Comparison of ENCODE assay signal across 31 cellular contexts in the genomic region with DNA sequence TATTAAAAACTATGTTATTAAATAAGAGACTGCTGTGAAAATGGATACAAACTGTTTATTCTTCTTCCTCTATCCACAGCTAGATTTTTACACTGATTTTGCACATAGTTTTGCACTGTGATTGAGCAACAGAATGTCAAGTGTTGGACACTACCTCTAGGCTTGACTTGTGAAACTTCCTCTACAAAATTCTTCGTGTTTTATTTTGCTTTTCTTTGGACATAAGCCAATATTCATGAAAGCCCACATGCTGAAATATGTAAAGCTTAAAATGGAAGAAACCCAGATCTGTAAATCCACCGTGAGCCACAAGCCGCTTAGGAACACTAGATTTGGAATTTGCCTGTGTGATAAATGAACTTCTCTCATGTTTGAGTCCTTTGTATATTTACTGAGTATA.
"Had no signal": no experiment of that assay in that cellular context is flagged by ENCODE, and none has a peak within 500 bp of the region (broad histone marks: within the 10 kb centered on the region; RNA-seq: fewer than 3 reads in every experiment).

No MANE protein-coding gene starts in this region.

- FAIRE-seq: endometrium, endothelial cell of umbilical vein had no signal

- H3K4me1 ChIP-seq: body of pancreas, colonic mucosa, esophagus squamous epithelium had no signal

- H3K27me3 ChIP-seq: body of pancreas, colonic mucosa, esophagus squamous epithelium had no signal

- H3K4me3 ChIP-seq: body of pancreas, colonic mucosa, esophagus squamous epithelium had no signal

- H3K4me1 Mint-ChIP-seq: activated CD4-positive, alpha-beta T cell treated with anti-CD3 and anti-CD28 coated beads for 36 hours; activated CD4-positive, alpha-beta T cell treated with anti-CD3 and anti-CD28 coated beads, Interleukin-2, amount 10 ng/mL, durations not matched to agents 24 days and 14 days; activated CD8-positive, alpha-beta memory T cell treated with anti-CD3 and anti-CD28 coated beads, Interleukin-2, amount 10 ng/mL, durations not matched to agents 7 days and 5 days; T-helper 17 cell had no signal

- H3K27ac ChIP-seq: body of pancreas, colonic mucosa, epithelial cell of prostate, esophagus squamous epithelium had no signal

- H3K36me3 Mint-ChIP-seq: activated CD4-positive, alpha-beta memory T cell treated with anti-CD3 and anti-CD28 coated beads for 36 hours; activated CD8-positive, alpha-beta memory T cell treated with anti-CD3 and anti-CD28 coated beads, Interleukin-2, amount 10 ng/mL, durations not matched to agents 7 days and 5 days; activated naive CD8-positive, alpha-beta T cell had no signal

- H3K9me3 ChIP-seq: body of pancreas, colonic mucosa, esophagus squamous epithelium had no signal

- ATAC-seq: activated CD4-positive, alpha-beta T cell treated with anti-CD3 and anti-CD28 coated beads for 36 hours; activated CD8-positive, alpha-beta memory T cell treated with anti-CD3 and anti-CD28 coated beads, Interleukin-2, amount 10 ng/mL, durations not matched to agents 7 days and 5 days; activated CD8-positive, alpha-beta T cell treated with anti-CD3 and anti-CD28 coated beads, Interleukin-2, amount 10 ng/mL, durations not matched to agents 7 days and 5 days; body of pancreas; T-helper 17 cell had no signal

- H3K27ac Mint-ChIP-seq: activated CD4-positive, alpha-beta memory T cell treated with anti-CD3 and anti-CD28 coated beads for 36 hours; activated CD4-positive, alpha-beta T cell treated with anti-CD3 and anti-CD28 coated beads for 36 hours; activated CD4-positive, alpha-beta T cell treated with anti-CD3 and anti-CD28 coated beads, Interleukin-2, amount 10 ng/mL, durations not matched to agents 24 days and 14 days; activated CD8-positive, alpha-beta memory T cell treated with anti-CD3 and anti-CD28 coated beads, Interleukin-2, amount 10 ng/mL, durations not matched to agents 7 days and 5 days; activated CD8-positive, alpha-beta T cell treated with anti-CD3 and anti-CD28 coated beads, Interleukin-2, amount 10 ng/mL, durations not matched to agents 7 days and 5 days; activated naive CD8-positive, alpha-beta T cell; activated T-helper 1 cell treated with anti-CD3 and anti-CD28 coated beads, Interleukin-12 subunit alpha, Interleukin-12 subunit beta, Interleukin-2, Interleukin-4 antibody, amounts not matched to agents 30 ng/mL and 10 ng/mL and 1 ng/mL, durations not matched to agents 14 hours and 24 hours and 36 hours; T-helper 17 cell; T-helper 2 cell treated with Interferon-gamma antibody and Interleukin-4, amounts not matched to agents 5 μg/mL and 100 μg/mL, for 36 hours had no signal

- H3K36me3 ChIP-seq: colonic mucosa, esophagus squamous epithelium had no signal

- H3K27me3 Mint-ChIP-seq: activated CD4-positive, alpha-beta memory T cell treated with anti-CD3 and anti-CD28 coated beads for 36 hours; activated CD4-positive, alpha-beta T cell treated with anti-CD3 and anti-CD28 coated beads for 36 hours; activated CD4-positive, alpha-beta T cell treated with anti-CD3 and anti-CD28 coated beads, Interleukin-2, amount 10 ng/mL, durations not matched to agents 24 days and 14 days; activated CD8-positive, alpha-beta memory T cell treated with anti-CD3 and anti-CD28 coated beads, Interleukin-2, amount 10 ng/mL, durations not matched to agents 7 days and 5 days; activated naive CD8-positive, alpha-beta T cell; T-helper 17 cell had no signal

- DNase-seq: activated CD4-positive, alpha-beta memory T cell treated with anti-CD3 and anti-CD28 coated beads for 36 hours; activated CD4-positive, alpha-beta T cell treated with anti-CD3 and anti-CD28 coated beads for 36 hours; activated CD4-positive, alpha-beta T cell treated with anti-CD3 and anti-CD28 coated beads, Interleukin-2, amount 10 ng/mL, durations not matched to agents 24 days and 14 days; activated CD4-positive, CD25-positive, alpha-beta regulatory T cell; activated CD4-positive, CD25-positive, alpha-beta regulatory T cell treated with anti-CD3 and anti-CD28 coated beads, Interleukin-2, amount 50 U/mL, for 72 hours; activated CD8-positive, alpha-beta memory T cell treated with anti-CD3 and anti-CD28 coated beads, Interleukin-2, amount 10 ng/mL, durations not matched to agents 7 days and 5 days; activated CD8-positive, alpha-beta memory T cell treated with anti-CD3 and anti-CD28 coated beads, Interleukin-2, amount 50 U/mL, for 4 hours; activated CD8-positive, alpha-beta T cell treated with anti-CD3 and anti-CD28 coated beads, Interleukin-2, amount 10 ng/mL, durations not matched to agents 7 days and 5 days; activated gamma-delta T cell; activated naive CD4-positive, alpha-beta T cell treated with anti-CD3 and anti-CD28 coated beads, Interleukin-2, amount 50 U/mL, for 16 hours; activated naive CD4-positive, alpha-beta T cell treated with Interleukin-2 at 50 U/mL for 16 hours; activated T-cell treated with anti-CD3 and anti-CD28 coated beads, Interleukin-2, amount 50 U/mL, for 1 hour; activated T-cell treated with anti-CD3 and anti-CD28 coated beads, Interleukin-2, amount 50 U/mL, for 48 hours; amygdala; aorta; body of pancreas; caudate nucleus; colonic mucosa; effector CD8-positive, alpha-beta T cell; esophagus squamous epithelium; foreskin melanocyte; head of caudate nucleus; T-helper 1 cell; T-helper 17 cell; T1000 had no signal

- H3K4me3 Mint-ChIP-seq: activated CD4-positive, alpha-beta memory T cell treated with anti-CD3 and anti-CD28 coated beads for 36 hours; activated CD4-positive, alpha-beta T cell treated with anti-CD3 and anti-CD28 coated beads for 36 hours; activated CD4-positive, alpha-beta T cell treated with anti-CD3 and anti-CD28 coated beads, Interleukin-2, amount 10 ng/mL, durations not matched to agents 24 days and 14 days; activated CD8-positive, alpha-beta memory T cell treated with anti-CD3 and anti-CD28 coated beads, Interleukin-2, amount 10 ng/mL, durations not matched to agents 7 days and 5 days; activated CD8-positive, alpha-beta T cell treated with anti-CD3 and anti-CD28 coated beads, Interleukin-2, amount 10 ng/mL, durations not matched to agents 7 days and 5 days; activated naive CD8-positive, alpha-beta T cell; activated T-helper 1 cell treated with anti-CD3 and anti-CD28 coated beads, Interleukin-12 subunit alpha, Interleukin-12 subunit beta, Interleukin-2, Interleukin-4 antibody, amounts not matched to agents 30 ng/mL and 10 ng/mL and 1 ng/mL, durations not matched to agents 14 hours and 24 hours and 36 hours; T-helper 17 cell; T-helper 2 cell treated with Interferon-gamma antibody and Interleukin-4, amounts not matched to agents 5 μg/mL and 100 μg/mL, for 36 hours had no signal

- H3K9me3 Mint-ChIP-seq: activated CD4-positive, alpha-beta T cell treated with anti-CD3 and anti-CD28 coated beads, Interleukin-2, amount 10 ng/mL, durations not matched to agents 24 days and 14 days; activated T-helper 1 cell treated with anti-CD3 and anti-CD28 coated beads, Interleukin-12 subunit alpha, Interleukin-12 subunit beta, Interleukin-2, Interleukin-4 antibody, amounts not matched to agents 30 ng/mL and 10 ng/mL and 1 ng/mL, durations not matched to agents 14 hours and 24 hours and 36 hours had no signal
